ENCODE assay signal across 25 cellular contexts in genomic region chr5:2147504-2148311, GRCh38.
DNase-seq lines count a peak whose midpoint lies in the region; ATAC-seq and TF ChIP-seq lines count a peak whose summit lies in the region.
"Had no signal": no experiment of that assay in that cellular context is flagged by ENCODE, and none has a peak within 500 bp of the region (broad histone marks: within the 10 kb centered on the region; RNA-seq: fewer than 3 reads in every experiment).

No MANE protein-coding gene starts in this region.

- no peak overlapping the region for H3K4me2 ChIP-seq in GM23338
- H3K4me2 ChIP-seq: PC-9 had no signal

- H3K27me3 Mint-ChIP-seq in GM23338 (ENCODE audit: insufficient read depth, low read depth, poor library complexity): peaks cover 12% of the 10 kb centered on the region
- no peaks in the 10 kb centered on the region for H3K27me3 Mint-ChIP-seq in activated CD8-positive, alpha-beta T cell treated with anti-CD3 and anti-CD28 coated beads, Interleukin-2, amount 10 ng/mL, durations not matched to agents 7 days and 5 days (ENCODE audit: low read depth)

- H3K4me3 Mint-ChIP-seq in GM23338: no peak overlapping the region
- H3K4me3 Mint-ChIP-seq in activated CD8-positive, alpha-beta T cell treated with anti-CD3 and anti-CD28 coated beads, Interleukin-2, amount 10 ng/mL, durations not matched to agents 7 days and 5 days: no peak overlapping the region
- H3K4me3 Mint-ChIP-seq: CD8-positive, alpha-beta memory T cell had no signal

- no peaks in the 10 kb centered on the region for H3K4me1 ChIP-seq in GM23338 (ENCODE audit: insufficient read depth)
- no peaks in the 10 kb centered on the region for H3K4me1 ChIP-seq in HEK293 (ENCODE audit: control insufficient read depth, insufficient read depth, low read length)

- peaks cover 7% of the 10 kb centered on the region; the same call in 2 of the 3 replicates for H3K9me3 Mint-ChIP-seq in GM23338
- H3K9me3 Mint-ChIP-seq in activated CD8-positive, alpha-beta T cell treated with anti-CD3 and anti-CD28 coated beads, Interleukin-2, amount 10 ng/mL, durations not matched to agents 7 days and 5 days (ENCODE audit: insufficient read depth): no peaks in the 10 kb centered on the region

- no peaks in the 10 kb centered on the region for H3K9me3 ChIP-seq in HEK293 (ENCODE audit: control insufficient read depth, insufficient read depth, low read depth, low read length)

- no peaks in the 10 kb centered on the region for H3K27me3 ChIP-seq in GM23338 (ENCODE audit: insufficient read depth)
- H3K27me3 ChIP-seq: SJSA1 had no signal

- H3K4me3 ChIP-seq in GM23338 (no peak overlapping the region), HEK293 (ENCODE audit: low read depth, low read length) (no peak overlapping the region)
- H3K4me3 ChIP-seq: GM12878, PC-9, SJSA1 had no signal

- POLR2A ChIA-PET in HEK293 (lab: Yijun Ruan, JAX): no interaction called here
- POLR2A ChIA-PET in activated CD8-positive, alpha-beta T cell treated with anti-CD3 and anti-CD28 coated beads, Interleukin-2, amount 10 ng/mL, durations not matched to agents 7 days and 5 days (lab: Charles Lee): no interaction called here

- intact Hi-C loops in posterior vena cava (cut with DNase I): no loop called here

- no peaks in the 10 kb centered on the region for H3K36me3 ChIP-seq in GM23338 (ENCODE audit: insufficient read depth)
- H3K36me3 ChIP-seq in HEK293 (ENCODE audit: control insufficient read depth in 2 of 2, insufficient read depth in 1 of 2, low read length in 2 of 2): no peaks in the 10 kb centered on the region
- H3K36me3 ChIP-seq: SJSA1 had no signal

- no peaks in the 10 kb centered on the region for H3K36me3 Mint-ChIP-seq in GM23338 (ENCODE audit: low read depth)
- no peaks in the 10 kb centered on the region for H3K36me3 Mint-ChIP-seq in activated CD8-positive, alpha-beta T cell treated with anti-CD3 and anti-CD28 coated beads, Interleukin-2, amount 10 ng/mL, durations not matched to agents 7 days and 5 days (ENCODE audit: low read depth)
- H3K36me3 Mint-ChIP-seq: CD8-positive, alpha-beta memory T cell had no signal

- no peak overlapping the region for H2AFZ ChIP-seq in GM23338
- H2AFZ ChIP-seq: PC-9 had no signal

- peak in 1 of 2 experiments; percentile 55; a peak in 2 of 4 replicates for TF ChIP-seq CTCF in GM23338 (conservative IDR thresholded peaks at IDR 0.05; ENCODE audit: low read depth in 2 of 2)
- TF ChIP-seq CTCF in HEK293 (tag by site-specific recombination; IDR thresholded peaks at IDR 0.05): no peak

- H3F3A ChIP-seq in GM23338 (replicated peaks; ENCODE audit: low read depth): no peaks in the 10 kb centered on the region

- DNase-seq in GM23338 (ENCODE audit: low spot score) (peak; percentile 24), posterior vena cava (ENCODE audit: low spot score) (peak; percentile 35), nucleus accumbens (lab: John Stamatoyannopoulos, UW) (no peak), 8988T (no peak)
- DNase-seq in activated CD8-positive, alpha-beta T cell treated with anti-CD3 and anti-CD28 coated beads, Interleukin-2, amount 10 ng/mL, durations not matched to agents 7 days and 5 days: no peak
- DNase-seq: C1 segment of cervical spinal cord; CD8-positive, alpha-beta memory T cell; DMS 273 treated with DMSO at 0.1 percent for 48 hours; DMS79; EL; GDM1; Kasumi-1; NCI-H1105 treated with DMSO at 0.1 percent for 48 hours; NCI-H146; NCI-H1930; NCI-H446 treated with DMSO at 0.1 percent for 48 hours; NCI-H526; NCI-H82; NK-92 treated with Interleukin-12 subunit alpha and Interleukin-12 subunit beta, amount 100 ng/mL, for 24 hours; PC-9; Right ventricle myocardium superior had no signal

- no peaks in the 10 kb centered on the region for H3K9me2 ChIP-seq in GM23338 (ENCODE audit: insufficient read depth)

- H3K27ac Mint-ChIP-seq in GM23338: no peak overlapping the region
- H3K27ac Mint-ChIP-seq in activated CD8-positive, alpha-beta T cell treated with anti-CD3 and anti-CD28 coated beads, Interleukin-2, amount 10 ng/mL, durations not matched to agents 7 days and 5 days: no peak overlapping the region
- H3K27ac Mint-ChIP-seq: CD8-positive, alpha-beta memory T cell had no signal

- ATAC-seq in GM23338 (peak; percentile 60), esophagus mucosa (peak; percentile 28)
- no peak for ATAC-seq in activated CD8-positive, alpha-beta T cell treated with anti-CD3 and anti-CD28 coated beads, Interleukin-2, amount 10 ng/mL, durations not matched to agents 7 days and 5 days

- CTCF ChIA-PET in HEK293 (lab: Yijun Ruan, JAX): no interaction called here
- CTCF ChIA-PET in activated CD8-positive, alpha-beta T cell treated with anti-CD3 and anti-CD28 coated beads, Interleukin-2, amount 10 ng/mL, durations not matched to agents 7 days and 5 days (lab: Charles Lee): no interaction called here

- peaks cover 13% of the 10 kb centered on the region for H3K4me1 Mint-ChIP-seq in GM23338
- no peaks in the 10 kb centered on the region for H3K4me1 Mint-ChIP-seq in activated CD8-positive, alpha-beta T cell treated with anti-CD3 and anti-CD28 coated beads, Interleukin-2, amount 10 ng/mL, durations not matched to agents 7 days and 5 days (ENCODE audit: low read depth)
- H3K4me1 Mint-ChIP-seq: CD8-positive, alpha-beta memory T cell had no signal

- H4K20me1 ChIP-seq in GM23338 (replicated peaks; ENCODE audit: insufficient read depth): no peaks in the 10 kb centered on the region

- H3K27ac ChIP-seq in GM23338 (ENCODE audit: low read depth): no peak overlapping the region
- H3K27ac ChIP-seq in HEK293 (ENCODE audit: extremely low read depth, low read depth, low read length): no peak overlapping the region
- H3K27ac ChIP-seq: PC-9, SJSA1 had no signal

- no peaks in the 10 kb centered on the region for H3K79me2 ChIP-seq in GM23338 (replicated peaks; ENCODE audit: insufficient read depth)

TF ChIP-seq in GM23338, 12 proteins besides CTCF, POLR2A, EP300 and RAD21:
- no peak for TF ChIP-seq REST (IDR thresholded peaks at IDR 0.05; ENCODE audit: unreplicated experiment)
- no peak for TF ChIP-seq STAT1 (IDR thresholded peaks at IDR 0.05; ENCODE audit: unreplicated experiment)

TF ChIP-seq in HEK293, 187 proteins besides CTCF, POLR2A, EP300 and RAD21:
- TF ChIP-seq PRDM10 (tag by site-specific recombination; IDR thresholded peaks at IDR 0.05) (peak; percentile 77), ZBTB6 (tag by site-specific recombination; IDR thresholded peaks at IDR 0.05) (no peak)

Comparison
In these comparisons a context has a peak if more than half of its experiments do, and no peak if none do; other contexts are left out.
1. DNase-seq: peak in GM23338 (single experiment) and posterior vena cava (single experiment); none in nucleus accumbens (0 of 56), 8988T (single experiment) and activated CD8-positive, alpha-beta T cell treated with anti-CD3 and anti-CD28 coated beads, Interleukin-2, amount 10 ng/mL, durations not matched to agents 7 days and 5 days (single experiment).